In the genomic region with DNA sequence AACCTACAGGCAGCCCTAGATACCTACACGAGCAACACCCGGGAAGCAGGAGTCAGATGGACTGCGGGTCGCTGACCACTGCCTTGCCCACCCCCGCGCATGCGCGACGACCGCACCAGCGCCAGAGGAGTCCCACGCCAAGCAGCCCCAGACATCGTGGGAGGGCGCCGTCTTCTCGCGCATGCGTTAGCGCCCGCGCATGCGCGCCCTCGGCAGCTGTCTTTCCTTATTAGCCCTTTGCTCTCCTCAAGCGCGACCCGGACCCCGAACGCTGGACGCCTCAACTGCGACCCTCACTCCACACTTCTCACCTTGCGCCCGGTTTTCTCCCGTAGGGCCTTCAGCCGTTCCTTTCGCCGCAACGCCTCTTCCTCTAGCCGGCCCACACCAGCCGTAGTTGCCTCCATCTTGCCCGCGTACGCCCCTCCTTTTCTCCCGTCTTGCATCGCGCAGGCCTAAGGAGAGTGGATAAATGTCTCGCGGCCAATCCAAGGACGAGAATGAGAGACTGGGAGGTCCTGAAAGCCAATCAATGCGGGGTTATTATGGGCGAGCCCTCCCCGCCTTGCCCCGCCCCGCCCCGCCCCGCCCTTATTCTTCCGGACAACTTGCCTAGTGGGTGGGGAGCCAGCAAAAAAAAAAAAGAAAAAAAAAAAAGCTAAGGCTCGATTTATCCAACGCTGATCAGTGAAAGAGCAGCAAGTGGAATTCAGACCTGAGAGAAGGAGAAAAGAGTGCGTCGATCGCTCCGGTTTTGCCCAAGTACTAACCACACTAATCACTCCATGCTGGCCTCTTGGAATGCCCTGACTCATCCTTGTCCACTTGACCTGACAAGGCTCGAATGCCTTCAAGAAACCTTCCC, we compare ENCODE assay signal across 8 cellular contexts. TPM values are rescaled to one million over a fixed set of nuclear protein-coding genes. Genes with fewer than 3 reads are reported as not detected.
A peak's percentile ranks its signal among the peaks of the same experiment; 100 is the strongest.
DNase-seq lines count a peak whose midpoint lies in the region; ATAC-seq, FAIRE-seq and TF ChIP-seq lines count a peak whose summit lies in the region.

CCDC12 (minus strand) TSS at position 420 of the 865 bp plus-strand sequence; CDS start at position 407, 13 bp downstream.

- DNase-seq in A549 (ENCODE audit: low read depth in 1 of 2, low spot score in 1 of 2) (peak; percentile 95 to 97), NCI-H2196 treated with DMSO at 0.1 percent for 48 hours (lab: John Stamatoyannopoulos, UW; ENCODE audit: unreplicated experiment) (peak; percentile 82), WERI-Rb-1 (peak; percentile 96), mammary epithelial cell (peak; percentile 98), iPS-NIHi11 (ENCODE audit: low spot score) (peak; percentile 96), small intestine (peak; percentile 100)

- H3K27ac ChIP-seq in A549 (peak within 1 kb of the TSS; percentile 91 to 97), WERI-Rb-1 (peak within 1 kb of the TSS; percentile 99), mammary epithelial cell (ENCODE audit: insufficient read depth, low read depth, low read length) (peak within 1 kb of the TSS; percentile 94), small intestine (ENCODE audit: low read depth in 1 of 2, low read length in 1 of 2) (peak within 1 kb of the TSS; percentile 69 to 98)

- TF ChIP-seq RAD21 in A549 (conservative IDR thresholded peaks at IDR 0.05 in 1 of 2, IDR thresholded peaks at IDR 0.05 in 1 of 2) = no peak

- FAIRE-seq in A549 (lab: Jason Lieb, UNC) (no peak), small intestine (lab: Jason Lieb, UNC) (no peak)

- dilution Hi-C loops in mammary epithelial cell (cut with HindIII; ENCODE audit: low sequenced_read_pairs) = no loop called here

- intact Hi-C loops in mammary epithelial cell (cut with micrococcal nuclease) = loop anchor here (1.0 to 2.0 kb wide), 3 partner anchors 30 to 284 kb away; partner anchors contain the start of gene ALS2CL

- peak within 1 kb of the TSS; percentile 96 for H2AFZ ChIP-seq in mammary epithelial cell (ENCODE audit: low read depth, low read length)

- H3K9ac ChIP-seq in mammary epithelial cell (ENCODE audit: insufficient read depth, low read length) = peak within 1 kb of the TSS; percentile 79

- whole genome bisulfite sequencing in A549 (ENCODE audit: missing lambda C conversion rate) = 1% methylated on average over 57 of the region's 64 CpGs
- under 1% methylated on average over 37 of the region's 64 CpGs for WGBS in mammary epithelial cell (ENCODE audit: low coverage, missing lambda C conversion rate)
- WGBS in small intestine, 3 donors = 0 to 1% (median 0%) methylated on average over 55 to 64 of the region's 64 CpGs

- TF ChIP-seq EP300 in A549 (IDR thresholded peaks at IDR 0.05) = no peak

- peak within 1 kb of the TSS; percentile 74 for H3K4me3 ChIP-seq in A549
- H3K4me3 ChIP-seq in WERI-Rb-1 (ENCODE audit: low read depth, low read length) = peak within 1 kb of the TSS; percentile 66
- H3K4me3 ChIP-seq in mammary epithelial cell (replicated peaks in 1 of 3; ENCODE audit: insufficient read depth in 1 of 3, low read depth in 2 of 3, low read length in 3 of 3) = peak within 1 kb of the TSS; percentile 57 to 96 (median 81)
- H3K4me3 ChIP-seq in small intestine (ENCODE audit: low read depth in 1 of 2, low read length in 2 of 2) = peak within 1 kb of the TSS; percentile 64 to 92

- H3K27me3 ChIP-seq in WERI-Rb-1 (ENCODE audit: insufficient read depth, low read depth, severe bottlenecking) = no peaks in the 10 kb centered on the region
- H3K27me3 ChIP-seq in mammary epithelial cell (ENCODE audit: insufficient read depth, low read length) = no peaks in the 10 kb centered on the region
- H3K27me3 ChIP-seq in small intestine (ENCODE audit: control insufficient read depth in 2 of 2, insufficient read depth in 2 of 2, low read length in 2 of 2) = no peaks in the 10 kb centered on the region

- no TSS peak for BruUV-seq in mammary epithelial cell (replicated peaks; lab: Mats Ljungman, UMichigan)

- peak within 1 kb of the TSS; percentile 81 for H3K4me2 ChIP-seq in A549
- H3K4me2 ChIP-seq in mammary epithelial cell (ENCODE audit: insufficient read depth, low read depth, low read length) = peak within 1 kb of the TSS; percentile 25

- peaks cover 2% of the 10 kb centered on the region for H4K20me1 ChIP-seq in mammary epithelial cell (ENCODE audit: insufficient read depth, low read length)

- POLR2A ChIA-PET in A549 (lab: Yijun Ruan, JAX) = interaction anchor here (0.5 to 2.0 kb wide), 28 partner anchors 8 to 1943 kb away, joined by 3 to 33 read pairs (median 5); partner anchors contain the start of gene PTPN23

- ATAC-seq in A549 = peak; percentile 72 to 92
- peak; percentile 67 for ATAC-seq in GM18868 (IDR thresholded peaks at IDR 0.05; ENCODE audit: unreplicated experiment)
- peak; percentile 52 for ATAC-seq in HG03108 (IDR thresholded peaks at IDR 0.05; ENCODE audit: unreplicated experiment)

- H3K79me2 ChIP-seq in mammary epithelial cell (ENCODE audit: insufficient read depth, low read length) = peaks cover 58% of the 10 kb centered on the region

- peak; percentile 37; the same call in 1 of the 2 replicates for TF ChIP-seq POLR2A in A549 (IDR thresholded peaks at IDR 0.05; ENCODE audit: low read length)

- H3K9me3 ChIP-seq in A549 = no peaks in the 10 kb centered on the region
- H3K9me3 ChIP-seq in WERI-Rb-1 (ENCODE audit: severe bottlenecking) = no peaks in the 10 kb centered on the region
- no peaks in the 10 kb centered on the region for H3K9me3 ChIP-seq in mammary epithelial cell (replicated peaks; ENCODE audit: insufficient read depth, low read length)
- H3K9me3 ChIP-seq in small intestine (ENCODE audit: control insufficient read depth, low read depth) = no peaks in the 10 kb centered on the region

- H3K36me3 ChIP-seq in WERI-Rb-1 = peaks cover 18% of the 10 kb centered on the region
- H3K36me3 ChIP-seq in mammary epithelial cell (ENCODE audit: insufficient read depth, low read length) = no peaks in the 10 kb centered on the region
- H3K36me3 ChIP-seq in small intestine (ENCODE audit: control insufficient read depth in 2 of 2, insufficient read depth in 2 of 2, low read length in 2 of 2) = peaks cover 0 to 4% of the 10 kb centered on the region in 2 donors

- H3K4me1 ChIP-seq in A549 (peaks cover 51% of the 10 kb centered on the region), mammary epithelial cell (ENCODE audit: insufficient read depth, low read length) (peaks cover 43% of the 10 kb centered on the region), small intestine (ENCODE audit: control insufficient read depth in 2 of 2, insufficient read depth in 1 of 2, low read depth in 1 of 2, low read length in 1 of 2) (peaks cover 5 to 18% of the 10 kb centered on the region in 2 donors)

- no peak for TF ChIP-seq CTCF in A549 (IDR thresholded peaks at IDR 0.05)
- no peak for TF ChIP-seq CTCF in WERI-Rb-1 (IDR thresholded peaks at IDR 0.05; ENCODE audit: low read depth, low read length)
- TF ChIP-seq CTCF in mammary epithelial cell (conservative IDR thresholded peaks at IDR 0.05 in 1 of 2, IDR thresholded peaks at IDR 0.05 in 1 of 2; ENCODE audit: extremely low read depth in 1 of 2, insufficient read depth in 1 of 2, low read depth in 1 of 2, low read length in 2 of 2) = no peak

- CTCF ChIA-PET in A549 (lab: Yijun Ruan, JAX) (interaction anchor here (0.8 to 1.5 kb wide), 4 partner anchors 22 to 67 kb away, joined by 3 to 5 read pairs (median 4); no protein-coding TSS in a partner anchor), mammary epithelial cell (lab: Charles Lee; ENCODE audit: low non-redundant PET) (interaction anchor here (0.5 kb wide), 1 partner anchor 67 kb away, joined by 3 read pairs; no protein-coding TSS in a partner anchor)

- in situ Hi-C loops in mammary epithelial cell (cut with MboI; ENCODE audit: low sequenced_read_pairs in 2 of 2) = no loop called here

TF ChIP-seq in A549, 52 proteins besides CTCF, POLR2A, EP300 and RAD21 (continues in another document):
- peak; percentile 71; the same call in 1 of the 2 replicates for TF ChIP-seq PHF8 (IDR thresholded peaks at IDR 0.05; ENCODE audit: borderline replicate concordance, low read depth)
- TF ChIP-seq FOSL2 (IDR thresholded peaks at IDR 0.05) = no peak
- peak; percentile 74 for TF ChIP-seq FOSL2 (CRISPR knock-in tag; IDR thresholded peaks at IDR 0.05)
- TF ChIP-seq CHD2 (IDR thresholded peaks at IDR 0.05; ENCODE audit: low read length, partially characterized antibody) = no peak
- no peak for TF ChIP-seq HDAC2 (IDR thresholded peaks at IDR 0.05)
- peak; percentile 36 for TF ChIP-seq MAFK (IDR thresholded peaks at IDR 0.05; ENCODE audit: partially characterized antibody)
- 0 out of 3 replicates have a peak, but pooled peaks have one; percentile 49 for TF ChIP-seq BCL3 (IDR thresholded peaks at IDR 0.05)
- no peak for TF ChIP-seq USF2 (IDR thresholded peaks at IDR 0.05)
- TF ChIP-seq CBX2 (IDR thresholded peaks at IDR 0.05; ENCODE audit: borderline replicate concordance, low read depth) = no peak
- TF ChIP-seq MYC (IDR thresholded peaks at IDR 0.05; ENCODE audit: borderline replicate concordance, low read length) = peak; percentile 27; the same call in 1 of the 2 replicates
- TF ChIP-seq KDM5A (IDR thresholded peaks at IDR 0.05) = peak; percentile 51; the same call in 1 of the 2 replicates
- TF ChIP-seq EHF (CRISPR knock-in tag; IDR thresholded peaks at IDR 0.05) = no peak

RNA-seq across cellular contexts. Expression of gene CCDC12, which starts in this region (rescaled TPM):
- 21.7 and 34.8 TPM in 2 replicates for polyA plus RNA-seq in A549 (2011; rRNA removed)
- 53.8 and 83.7 TPM in 2 replicates for polyA plus RNA-seq in A549 (2012; cell fraction: cytosol; rRNA removed)
- polyA plus RNA-seq in A549 (2012; cell fraction: nucleus; rRNA removed) = 44.0 and 54.7 TPM in 2 replicates
- 74.2 to 81.0 TPM (median 79.2 TPM) in 3 replicates for polyA plus RNA-seq in A549 (2017; fragmentation: RNase III; extraction: RNeasy Plus Mini Kit Qiagen cat#74134 plus additional on column Dnase treatment)
- 30.5 and 33.9 TPM in 2 replicates for polyA minus RNA-seq in A549 (2011; rRNA and poly(A)+ RNA removed)
- total RNA-seq in mammary epithelial cell = 10 to 100 TPM; 17.8 to 42.1 TPM
- polyA plus RNA-seq in mammary epithelial cell = 31.4 TPM
- 19.6 TPM for polyA minus RNA-seq in mammary epithelial cell
- 10 to 100 TPM; 73.3 to 84.5 (median 78.6) TPM for polyA plus RNA-seq in small intestine

Comparison
In these comparisons a context has a peak if more than half of its experiments do, and no peak if none do; other contexts are left out.
1. Peak in every context shown above with its lines: DNase-seq, ATAC-seq, H3K4me3 ChIP-seq and H3K27ac ChIP-seq.